In genomic region chr18:80068571-80069272, GRCh38 we compare ENCODE assay signal across 1 cellular context.
TF ChIP-seq lines count a peak whose summit lies in the region.

No MANE protein-coding gene starts in this region.

TF ChIP-seq in GM23338, 12 proteins besides CTCF, POLR2A, EP300 and RAD21 (continued from another document):
- TF ChIP-seq REST (IDR thresholded peaks at IDR 0.05; ENCODE audit: unreplicated experiment), result no peak
- TF ChIP-seq ZNF331 (CRISPR knock-in tag; IDR thresholded peaks at IDR 0.05; ENCODE audit: low read depth), result no peak
- TF ChIP-seq ZNF114 (CRISPR knock-in tag; IDR thresholded peaks at IDR 0.05), result no peak
- TF ChIP-seq CREB1 (CRISPR knock-in tag; IDR thresholded peaks at IDR 0.05; ENCODE audit: low read depth), result no peak
- no peak for TF ChIP-seq JUNB (IDR thresholded peaks at IDR 0.05; ENCODE audit: unreplicated experiment)
- no peak for TF ChIP-seq STAT1 (IDR thresholded peaks at IDR 0.05; ENCODE audit: unreplicated experiment)
- TF ChIP-seq ETS1 (IDR thresholded peaks at IDR 0.05), result no peak
- no peak for TF ChIP-seq NANOG (IDR thresholded peaks at IDR 0.05; ENCODE audit: borderline replicate concordance)
- TF ChIP-seq EZH2phosphoT487 (IDR thresholded peaks at IDR 0.05; ENCODE audit: unreplicated experiment), result no peak
